15 cellular contexts compared by ENCODE assay signal in the genomic region with DNA sequence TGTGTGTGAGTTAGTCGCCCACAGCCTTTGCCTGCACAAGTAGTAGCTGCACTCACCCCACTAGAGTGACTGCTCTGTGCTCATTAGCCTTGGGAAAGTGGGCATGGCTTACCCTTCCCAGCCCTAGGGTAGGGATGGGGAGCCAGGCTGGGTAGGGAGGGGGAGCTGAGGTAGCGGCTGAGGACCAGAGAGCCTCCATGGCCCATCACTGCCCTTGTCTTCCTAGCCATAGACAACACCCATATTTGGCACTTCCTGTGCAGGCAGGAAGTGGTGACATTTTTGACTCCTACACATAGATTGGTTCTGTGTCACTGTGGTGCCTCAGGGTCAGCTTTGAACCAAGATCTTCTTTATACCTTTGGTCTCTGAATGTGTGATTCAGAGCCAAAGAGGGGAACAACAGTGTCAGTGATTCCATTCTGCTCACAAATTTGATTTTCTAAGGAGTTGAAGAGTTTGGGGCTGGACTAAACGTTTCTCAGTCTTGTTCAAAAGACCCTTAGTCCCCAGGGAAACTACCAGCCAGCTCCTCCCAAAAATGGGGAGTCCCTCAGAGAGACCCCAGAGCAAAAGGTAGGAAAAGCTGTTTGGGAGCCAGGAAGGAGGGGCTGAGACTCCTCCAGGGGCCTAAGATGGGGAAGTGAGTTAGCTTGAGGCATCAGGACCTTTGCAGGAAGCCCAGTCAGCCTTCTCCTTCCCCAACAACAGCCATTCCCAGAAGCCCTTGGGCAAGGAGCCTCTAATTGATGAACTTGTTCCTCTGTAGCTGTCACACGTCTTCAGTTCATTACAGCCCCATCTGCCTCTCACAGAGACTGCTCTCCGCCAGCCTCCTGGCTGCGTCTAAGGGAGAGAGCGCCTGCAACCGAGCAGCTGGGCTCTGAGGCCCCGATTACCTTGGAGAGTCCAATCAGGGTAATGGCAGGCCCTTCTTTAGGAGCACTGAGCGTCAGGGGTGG.
A peak's percentile ranks its signal among the peaks of the same experiment; 100 is the strongest.
DNase-seq lines count a peak whose midpoint lies in the region; ATAC-seq, FAIRE-seq and TF ChIP-seq lines count a peak whose summit lies in the region.
"Had no signal": no experiment of that assay in that cellular context is flagged by ENCODE, and none has a peak within 500 bp of the region (broad histone marks: within the 10 kb centered on the region; RNA-seq: fewer than 3 reads in every experiment).

No MANE protein-coding gene starts in this region.

- H2AK9ac ChIP-seq in IMR-90 (replicated peaks; ENCODE audit: low read depth, low read length, poor library complexity), result no peak overlapping the region

- no peak overlapping the region for H4K8ac ChIP-seq in IMR-90 (ENCODE audit: low read depth in 2 of 2, low read length in 2 of 2)

- POLR2A ChIA-PET in IMR-90 (lab: Charles Lee; ENCODE audit: unreplicated experiment), result no interaction called here

- H3K14ac ChIP-seq in IMR-90 (replicated peaks; ENCODE audit: low read depth, low read length), result no peak overlapping the region

- H2BK5ac ChIP-seq in IMR-90 (ENCODE audit: low read depth, low read length, poor library complexity, severe bottlenecking), result no peak overlapping the region

- peak; percentile 24 for DNase-seq in DMS53 (lab: John Stamatoyannopoulos, UW)
- DNase-seq in DMS53 treated with DMSO at 0.1 percent for 48 hours (lab: John Stamatoyannopoulos, UW; ENCODE audit: unreplicated experiment), result no peak
- DNase-seq in IMR-90, result no peak
- DNase-seq in activated CD8-positive, alpha-beta memory T cell treated with anti-CD3 and anti-CD28 coated beads for 48 hours (ENCODE audit: low read depth in 2 of 3, low spot score in 2 of 3), result peak; percentile 9 to 30 (median 14)
- peak; percentile 74 for DNase-seq in retina
- DNase-seq in DMS79 treated with DMSO at 0.1 percent for 48 hours (lab: John Stamatoyannopoulos, UW), result no peak
- DNase-seq in small intestine, result no peak
- DNase-seq: 8988T, H7, naive B cell, NCI-H526 treated with DMSO at 0.1 percent for 48 hours had no signal

- dilution Hi-C loops in IMR-90 (cut with HindIII; ENCODE audit: low sequenced_read_pairs, unreplicated experiment), result no loop called here

- no peak for TF ChIP-seq RAD21 in IMR-90 (IDR thresholded peaks at IDR 0.05; ENCODE audit: low read length)

- no peak overlapping the region for H2AFZ ChIP-seq in IMR-90 (replicated peaks; ENCODE audit: low read length, poor library complexity)
- H2AFZ ChIP-seq: hepatocyte had no signal

- H4K20me1 ChIP-seq in IMR-90 (ENCODE audit: insufficient read depth, low read length), result no peaks in the 10 kb centered on the region; the same call in 1 of the 2 replicates

- H3K56ac ChIP-seq in IMR-90 (ENCODE audit: extremely low read depth, insufficient read depth, low read length), result no peak overlapping the region

- H2AK5ac ChIP-seq in IMR-90 (ENCODE audit: low read depth, low read length), result no peak overlapping the region

- TF ChIP-seq POLR2A in IMR-90 (IDR thresholded peaks at IDR 0.05; ENCODE audit: low read depth, low read length), result no peak

- no peak overlapping the region for H3K27ac ChIP-seq in IMR-90 (ENCODE audit: insufficient read depth, low read length)
- H3K27ac ChIP-seq in small intestine (ENCODE audit: low read depth in 1 of 2, low read length in 1 of 2), result no peak overlapping the region
- H3K27ac ChIP-seq: hepatocyte, VCaP had no signal

- intact Hi-C loops in IMR-90 (cut with micrococcal nuclease), result no loop called here

- H3K4me3 ChIP-seq in IMR-90 (ENCODE audit: insufficient read depth, low read depth, low read length) (no peak overlapping the region), small intestine (ENCODE audit: low read depth in 1 of 2, low read length in 2 of 2) (no peak overlapping the region)
- H3K4me3 ChIP-seq: hepatocyte had no signal

- TF ChIP-seq CTCF in IMR-90 (conservative IDR thresholded peaks at IDR 0.05; ENCODE audit: low read depth, low read length), result no peak

- WGBS in IMR-90 (ENCODE audit: extremely low coverage in 2 of 2, insufficient read length in 1 of 2), 2 experiments, result no CpG with 5 or more reads among the region's 10 CpGs
- WGBS in small intestine, 3 donors, result 70 to 77% (median 75%) methylated on average over 10 of the region's 10 CpGs

- no peaks in the 10 kb centered on the region for H3K4me1 ChIP-seq in IMR-90 (ENCODE audit: control insufficient read depth, insufficient read depth, low read length)
- no peaks in the 10 kb centered on the region for H3K4me1 ChIP-seq in small intestine (ENCODE audit: control insufficient read depth in 2 of 2, insufficient read depth in 1 of 2, low read depth in 1 of 2, low read length in 1 of 2)

- H3K4ac ChIP-seq in IMR-90 (ENCODE audit: low read depth, low read length), result no peak overlapping the region

- no peak overlapping the region for H3K9ac ChIP-seq in IMR-90 (ENCODE audit: low read depth, low read length)

- no peak overlapping the region for H3K23ac ChIP-seq in IMR-90 (ENCODE audit: low read depth, low read length)

- H3K4me2 ChIP-seq in IMR-90 (ENCODE audit: low read depth, low read length), result no peak overlapping the region
- H3K4me2 ChIP-seq: hepatocyte had no signal

- ATAC-seq in IMR-90 (ENCODE audit: low read depth), result no peak
- ATAC-seq in HG03108 (IDR thresholded peaks at IDR 0.05; ENCODE audit: unreplicated experiment), result no peak

- no peaks in the 10 kb centered on the region for H3K79me1 ChIP-seq in IMR-90 (ENCODE audit: low read depth in 1 of 2, low read length in 2 of 2)

- no TSS peak for BruUV-seq in IMR-90 (replicated peaks; lab: Mats Ljungman, UMichigan)

- H4K5ac ChIP-seq in IMR-90 (ENCODE audit: low read depth, low read length), result no peak overlapping the region

- no peak overlapping the region for H3K18ac ChIP-seq in IMR-90 (ENCODE audit: low read depth, low read length)

- no peak overlapping the region for H2BK120ac ChIP-seq in IMR-90 (ENCODE audit: low read depth, low read length)

- in situ Hi-C loops in IMR-90 (cut with MboI; ENCODE audit: low sequenced_read_pairs), result no loop called here

- no peaks in the 10 kb centered on the region; the same call in 1 of the 2 replicates for H3K9me1 ChIP-seq in IMR-90 (ENCODE audit: insufficient read depth, low read length)

- H3K9me3 ChIP-seq in IMR-90 (ENCODE audit: control insufficient read depth, insufficient read depth, low read length), result no peaks in the 10 kb centered on the region
- H3K9me3 ChIP-seq in small intestine (ENCODE audit: control insufficient read depth, low read depth), result no peaks in the 10 kb centered on the region

- CTCF ChIA-PET in IMR-90 (lab: Yijun Ruan, JAX), result interaction anchor here (0.5 to 1.1 kb wide), 2 partner anchors 39 to 703 kb away, joined by 3 to 6 read pairs; no protein-coding TSS in a partner anchor

- H3K36me3 ChIP-seq in IMR-90 (ENCODE audit: control insufficient read depth, insufficient read depth, low read length) (no peaks in the 10 kb centered on the region), small intestine (ENCODE audit: control insufficient read depth in 2 of 2, insufficient read depth in 2 of 2, low read length in 2 of 2) (no peaks in the 10 kb centered on the region)

- H3K27me3 ChIP-seq in IMR-90 (ENCODE audit: control insufficient read depth, insufficient read depth, low read length) (peaks cover 19% of the 10 kb centered on the region; the same call in 1 of the 2 replicates), small intestine (ENCODE audit: control insufficient read depth in 2 of 2, insufficient read depth in 2 of 2, low read length in 2 of 2) (no peaks in the 10 kb centered on the region)
- H3K27me3 ChIP-seq: hepatocyte had no signal

- H2BK15ac ChIP-seq in IMR-90 (ENCODE audit: low read depth, low read length), result no peak overlapping the region

- H2BK20ac ChIP-seq in IMR-90 (ENCODE audit: low read depth, low read length), result no peak overlapping the region

- FAIRE-seq in small intestine (lab: Jason Lieb, UNC), result no peak
- FAIRE-seq: colon had no signal

- no peak overlapping the region for H4K91ac ChIP-seq in IMR-90 (ENCODE audit: insufficient read depth, low read depth, low read length)

TF ChIP-seq in IMR-90, 13 proteins besides CTCF, POLR2A, EP300 and RAD21:
- TF ChIP-seq, protein P1, sequence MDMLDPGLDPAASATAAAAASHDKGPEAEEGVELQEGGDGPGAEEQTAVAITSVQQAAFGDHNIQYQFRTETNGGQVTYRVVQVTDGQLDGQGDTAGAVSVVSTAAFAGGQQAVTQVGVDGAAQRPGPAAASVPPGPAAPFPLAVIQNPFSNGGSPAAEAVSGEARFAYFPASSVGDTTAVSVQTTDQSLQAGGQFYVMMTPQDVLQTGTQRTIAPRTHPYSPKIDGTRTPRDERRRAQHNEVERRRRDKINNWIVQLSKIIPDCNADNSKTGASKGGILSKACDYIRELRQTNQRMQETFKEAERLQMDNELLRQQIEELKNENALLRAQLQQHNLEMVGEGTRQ (IDR thresholded peaks at IDR 0.05; ENCODE audit: low read depth, low read length), result no peak
- TF ChIP-seq, protein P2, sequence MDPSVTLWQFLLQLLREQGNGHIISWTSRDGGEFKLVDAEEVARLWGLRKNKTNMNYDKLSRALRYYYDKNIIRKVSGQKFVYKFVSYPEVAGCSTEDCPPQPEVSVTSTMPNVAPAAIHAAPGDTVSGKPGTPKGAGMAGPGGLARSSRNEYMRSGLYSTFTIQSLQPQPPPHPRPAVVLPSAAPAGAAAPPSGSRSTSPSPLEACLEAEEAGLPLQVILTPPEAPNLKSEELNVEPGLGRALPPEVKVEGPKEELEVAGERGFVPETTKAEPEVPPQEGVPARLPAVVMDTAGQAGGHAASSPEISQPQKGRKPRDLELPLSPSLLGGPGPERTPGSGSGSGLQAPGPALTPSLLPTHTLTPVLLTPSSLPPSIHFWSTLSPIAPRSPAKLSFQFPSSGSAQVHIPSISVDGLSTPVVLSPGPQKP (IDR thresholded peaks at IDR 0.05; ENCODE audit: borderline replicate concordance, low read depth, low read length), result 0 out of 2 replicates have a peak, but pooled peaks have one; percentile 72

Comparison
In these comparisons a context has a peak if more than half of its experiments do, and no peak if none do; other contexts are left out.
1. DNase-seq: peak in DMS53 (single experiment), activated CD8-positive, alpha-beta memory T cell treated with anti-CD3 and anti-CD28 coated beads for 48 hours (3 of 3) and retina (single experiment); none in DMS53 treated with DMSO at 0.1 percent for 48 hours (single experiment), IMR-90 (single experiment), DMS79 treated with DMSO at 0.1 percent for 48 hours (single experiment) and small intestine (single experiment).